In genomic region chr10:95487994-95488393, GRCh38 we compare ENCODE assay signal across 23 cellular contexts.
DNase-seq lines count a peak whose midpoint lies in the region; ATAC-seq and TF ChIP-seq lines count a peak whose summit lies in the region.
"Had no signal": no experiment of that assay in that cellular context is flagged by ENCODE, and none has a peak within 500 bp of the region (broad histone marks: within the 10 kb centered on the region; RNA-seq: fewer than 3 reads in every experiment).

No MANE protein-coding gene starts in this region.

- H3K4me1 ChIP-seq in SK-N-SH (ENCODE audit: control insufficient read depth in 1 of 2, insufficient read depth in 2 of 2, low read depth in 1 of 2, low read length in 1 of 2) = no peaks in the 10 kb centered on the region
- peaks cover 37% of the 10 kb centered on the region for H3K4me1 ChIP-seq in muscle layer of colon (ENCODE audit: insufficient read depth, low read length)
- peaks cover 0 to 12% (median 6%) of the 10 kb centered on the region in 4 donors for H3K4me1 ChIP-seq in transverse colon
- H3K4me1 ChIP-seq: Peyer's patch, SJSA1 had no signal

- in situ Hi-C loops in transverse colon (cut with MboI; ENCODE audit: low pct_ligation_motif_present in 1 of 4, low pct_unique_long_range_greater_than_20kb in 1 of 4, low sequenced_read_pairs in 3 of 4) = no loop called here

- no peaks in the 10 kb centered on the region for H4K20me1 ChIP-seq in SK-N-SH (ENCODE audit: insufficient read depth)

- no peaks in the 10 kb centered on the region for H3K79me2 ChIP-seq in SK-N-SH (ENCODE audit: insufficient read depth)

- H3K9ac ChIP-seq in SK-N-SH = no peak overlapping the region
- no peak overlapping the region for H3K9ac ChIP-seq in muscle layer of colon (ENCODE audit: low read length)
- H3K9ac ChIP-seq: GM23248 had no signal

- intact Hi-C loops in transverse colon (cut with DNase I; ENCODE audit: low total_unique reads) = no loop called here

- H3K36me3 ChIP-seq in SK-N-SH (replicated peaks in 1 of 2; ENCODE audit: control insufficient read depth in 1 of 2, insufficient read depth in 2 of 2, low read length in 1 of 2) (no peaks in the 10 kb centered on the region), muscle layer of colon (ENCODE audit: insufficient read depth, low read length) (peaks cover 17% of the 10 kb centered on the region), transverse colon (no peaks in the 10 kb centered on the region)
- H3K36me3 ChIP-seq: MG63, Peyer's patch, SJSA1 had no signal

- no peaks in the 10 kb centered on the region for H3F3A ChIP-seq in SK-N-SH (replicated peaks; ENCODE audit: insufficient read depth)

- POLR2A ChIA-PET in SK-N-SH (lab: Yijun Ruan, JAX) = no interaction called here

- TF ChIP-seq RAD21 in SK-N-SH (IDR thresholded peaks at IDR 0.05; ENCODE audit: low read length) = no peak

- no peak overlapping the region for H3K4me3 ChIP-seq in SK-N-SH (ENCODE audit: low read depth in 2 of 2, low read length in 1 of 2)
- no peak overlapping the region for H3K4me3 ChIP-seq in coronary artery
- H3K4me3 ChIP-seq in muscle layer of colon (ENCODE audit: low read depth in 1 of 2, low read length in 2 of 2) = no peak overlapping the region
- H3K4me3 ChIP-seq in transverse colon = no peak overlapping the region
- H3K4me3 ChIP-seq: GM23248, MG63, Peyer's patch, SJSA1 had no signal

- no peaks in the 10 kb centered on the region for H3K9me2 ChIP-seq in SK-N-SH

- CTCF ChIA-PET in SK-N-SH (lab: Yijun Ruan, JAX) = no interaction called here

- TF ChIP-seq POLR2A in transverse colon (IDR thresholded peaks at IDR 0.05) = no peak

- DNase-seq in SK-N-SH = no peak
- no peak for DNase-seq in coronary artery (ENCODE audit: low spot score)
- no peak for DNase-seq in transverse colon
- DNase-seq in AG08396 (ENCODE audit: low spot score) = no peak
- no peak for DNase-seq in NCI-H1417 (lab: John Stamatoyannopoulos, UW)
- DNase-seq: 8988T; AML-193; C1 segment of cervical spinal cord; CD8-positive, alpha-beta T cell; GM23248; H9; HFFc6; MG63; NCI-H1092; NCI-H1436 treated with DMSO at 0.1 percent for 48 hours; NCI-H2029; NCI-H226; NCI-H510A treated with DMSO at 0.1 percent for 48 hours; NCI-H748 treated with DMSO at 0.1 percent for 48 hours; Peyer's patch had no signal

- no peak for TF ChIP-seq CTCF in SK-N-SH (IDR thresholded peaks at IDR 0.05)
- TF ChIP-seq CTCF in coronary artery (IDR thresholded peaks at IDR 0.05) = no peak
- no peak for TF ChIP-seq CTCF in transverse colon (IDR thresholded peaks at IDR 0.05)

- TF ChIP-seq EP300 in SK-N-SH (IDR thresholded peaks at IDR 0.05; ENCODE audit: borderline replicate concordance in 1 of 2, low read depth in 1 of 2, low read length in 1 of 2) (no peak), transverse colon (IDR thresholded peaks at IDR 0.05; ENCODE audit: low read depth) (no peak)

- no peak overlapping the region for H3K27ac ChIP-seq in SK-N-SH (ENCODE audit: low read depth in 2 of 2, low read length in 1 of 2)
- peak overlapping the region; percentile 15 to 17 for H3K27ac ChIP-seq in coronary artery
- H3K27ac ChIP-seq in muscle layer of colon (ENCODE audit: low read depth, low read length) = peak overlapping the region; percentile 57
- H3K27ac ChIP-seq in transverse colon = peak overlapping the region; percentile 12 to 89 (median 88)
- H3K27ac ChIP-seq: GM23248, SJSA1 had no signal

- H3K27me3 ChIP-seq in SK-N-SH (ENCODE audit: insufficient read depth) (no peaks in the 10 kb centered on the region), muscle layer of colon (ENCODE audit: control insufficient read depth in 1 of 2, insufficient read depth in 2 of 2, low read length in 2 of 2) (no peaks in the 10 kb centered on the region), transverse colon (no peaks in the 10 kb centered on the region)
- H3K27me3 ChIP-seq: MG63, Peyer's patch, SJSA1 had no signal

- H3K9me3 ChIP-seq in SK-N-SH (no peaks in the 10 kb centered on the region), muscle layer of colon (ENCODE audit: low read length) (no peaks in the 10 kb centered on the region), transverse colon (no peaks in the 10 kb centered on the region)
- H3K9me3 ChIP-seq: MG63, Peyer's patch, SJSA1 had no signal

- H2AFZ ChIP-seq in SK-N-SH (ENCODE audit: low read depth) = no peak overlapping the region
- H2AFZ ChIP-seq: GM23248 had no signal

- no peak overlapping the region for H3K4me2 ChIP-seq in SK-N-SH

- ATAC-seq in SK-N-SH treated with all-trans-retinoic acid at 6 μM for 48 hours = no peak
- ATAC-seq: CD8-positive, alpha-beta T cell had no signal

TF ChIP-seq in SK-N-SH treated with all-trans-retinoic acid at 6 μM for 48 hours, 23 proteins besides CTCF, POLR2A, EP300 and RAD21:
- TF ChIP-seq PPARA (CRISPR knock-in tag; IDR thresholded peaks at IDR 0.05; ENCODE audit: borderline replicate concordance) = no peak
- 0 out of 2 replicates have a peak, but pooled peaks have one; percentile 7 for TF ChIP-seq ISL1 (CRISPR knock-in tag; IDR thresholded peaks at IDR 0.05)
TF ChIP-seq in SK-N-SH treated with all-trans-retinoic acid at 6 μM for 48 hours: peak in this region for 1.

TF ChIP-seq in SK-N-SH, 30 proteins besides CTCF, POLR2A, EP300 and RAD21:
- no peak for TF ChIP-seq CHD2 (IDR thresholded peaks at IDR 0.05; ENCODE audit: low read length, partially characterized antibody)
- no peak for TF ChIP-seq FOSL2 (IDR thresholded peaks at IDR 0.05; ENCODE audit: borderline replicate concordance, low read depth)
- TF ChIP-seq GABPA (IDR thresholded peaks at IDR 0.05; ENCODE audit: low read depth) = no peak
- TF ChIP-seq EZH2phosphoT487 (IDR thresholded peaks at IDR 0.05; ENCODE audit: borderline replicate concordance, low read depth) = no peak
- TF ChIP-seq, protein P1, sequence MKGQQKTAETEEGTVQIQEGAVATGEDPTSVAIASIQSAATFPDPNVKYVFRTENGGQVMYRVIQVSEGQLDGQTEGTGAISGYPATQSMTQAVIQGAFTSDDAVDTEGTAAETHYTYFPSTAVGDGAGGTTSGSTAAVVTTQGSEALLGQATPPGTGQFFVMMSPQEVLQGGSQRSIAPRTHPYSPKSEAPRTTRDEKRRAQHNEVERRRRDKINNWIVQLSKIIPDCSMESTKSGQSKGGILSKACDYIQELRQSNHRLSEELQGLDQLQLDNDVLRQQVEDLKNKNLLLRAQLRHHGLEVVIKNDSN (IDR thresholded peaks at IDR 0.05; ENCODE audit: borderline replicate concordance, low read depth) = no peak
- TF ChIP-seq SMC3 (IDR thresholded peaks at IDR 0.05; ENCODE audit: low read depth, low read length) = no peak
- TF ChIP-seq TAF1 (IDR thresholded peaks at IDR 0.05; ENCODE audit: borderline replicate concordance, low read depth, low read length) = no peak
- TF ChIP-seq RFX5 (IDR thresholded peaks at IDR 0.05; ENCODE audit: low read length) = no peak
- no peak for TF ChIP-seq ELF1 (IDR thresholded peaks at IDR 0.05)
- TF ChIP-seq RXRA (IDR thresholded peaks at IDR 0.05; ENCODE audit: borderline replicate concordance, low read depth) = no peak
- no peak for TF ChIP-seq YY1 (IDR thresholded peaks at IDR 0.05; ENCODE audit: low read depth)
- no peak for TF ChIP-seq PBX3 (IDR thresholded peaks at IDR 0.05)
- TF ChIP-seq, protein P2, sequence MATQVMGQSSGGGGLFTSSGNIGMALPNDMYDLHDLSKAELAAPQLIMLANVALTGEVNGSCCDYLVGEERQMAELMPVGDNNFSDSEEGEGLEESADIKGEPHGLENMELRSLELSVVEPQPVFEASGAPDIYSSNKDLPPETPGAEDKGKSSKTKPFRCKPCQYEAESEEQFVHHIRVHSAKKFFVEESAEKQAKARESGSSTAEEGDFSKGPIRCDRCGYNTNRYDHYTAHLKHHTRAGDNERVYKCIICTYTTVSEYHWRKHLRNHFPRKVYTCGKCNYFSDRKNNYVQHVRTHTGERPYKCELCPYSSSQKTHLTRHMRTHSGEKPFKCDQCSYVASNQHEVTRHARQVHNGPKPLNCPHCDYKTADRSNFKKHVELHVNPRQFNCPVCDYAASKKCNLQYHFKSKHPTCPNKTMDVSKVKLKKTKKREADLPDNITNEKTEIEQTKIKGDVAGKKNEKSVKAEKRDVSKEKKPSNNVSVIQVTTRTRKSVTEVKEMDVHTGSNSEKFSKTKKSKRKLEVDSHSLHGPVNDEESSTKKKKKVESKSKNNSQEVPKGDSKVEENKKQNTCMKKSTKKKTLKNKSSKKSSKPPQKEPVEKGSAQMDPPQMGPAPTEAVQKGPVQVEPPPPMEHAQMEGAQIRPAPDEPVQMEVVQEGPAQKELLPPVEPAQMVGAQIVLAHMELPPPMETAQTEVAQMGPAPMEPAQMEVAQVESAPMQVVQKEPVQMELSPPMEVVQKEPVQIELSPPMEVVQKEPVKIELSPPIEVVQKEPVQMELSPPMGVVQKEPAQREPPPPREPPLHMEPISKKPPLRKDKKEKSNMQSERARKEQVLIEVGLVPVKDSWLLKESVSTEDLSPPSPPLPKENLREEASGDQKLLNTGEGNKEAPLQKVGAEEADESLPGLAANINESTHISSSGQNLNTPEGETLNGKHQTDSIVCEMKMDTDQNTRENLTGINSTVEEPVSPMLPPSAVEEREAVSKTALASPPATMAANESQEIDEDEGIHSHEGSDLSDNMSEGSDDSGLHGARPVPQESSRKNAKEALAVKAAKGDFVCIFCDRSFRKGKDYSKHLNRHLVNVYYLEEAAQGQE (IDR thresholded peaks at IDR 0.05; ENCODE audit: low read depth, low read length) = no peak
- no peak for TF ChIP-seq MEF2A (IDR thresholded peaks at IDR 0.05; ENCODE audit: borderline replicate concordance, low read depth)
- TF ChIP-seq GATA2 (CRISPR knock-in tag; IDR thresholded peaks at IDR 0.05) = no peak
TF ChIP-seq in SK-N-SH: peak in this region for 0.

Comparison
In these comparisons a context has a peak if more than half of its experiments do, and no peak if none do; other contexts are left out.
1. H3K27ac ChIP-seq: peak in coronary artery (2 of 2), muscle layer of colon (single experiment) and transverse colon (4 of 4); none in SK-N-SH (0 of 2).